In genomic region chr12:86233126-86233525, GRCh38 we compare ENCODE assay signal across 18 cellular contexts. TPM values are rescaled to one million over a fixed set of nuclear protein-coding genes. Genes with fewer than 3 reads are reported as not detected.
DNase-seq lines count a peak whose midpoint lies in the region; ATAC-seq and TF ChIP-seq lines count a peak whose summit lies in the region.
"Had no signal": no experiment of that assay in that cellular context is flagged by ENCODE, and none has a peak within 500 bp of the region (broad histone marks: within the 10 kb centered on the region; RNA-seq: fewer than 3 reads in every experiment).

No MANE protein-coding gene starts in this region.

- no peaks in the 10 kb centered on the region for H3K9me3 ChIP-seq in PC-3 (ENCODE audit: low read length)
- H3K9me3 ChIP-seq: Peyer's patch, testis had no signal

- H3K4me1 Mint-ChIP-seq in activated T-helper 1 cell treated with anti-CD3 and anti-CD28 coated beads, Interleukin-12 subunit alpha, Interleukin-12 subunit beta, Interleukin-2, Interleukin-4 antibody, amounts not matched to agents 30 ng/mL and 10 ng/mL and 1 ng/mL, durations not matched to agents 14 hours and 24 hours and 36 hours (ENCODE audit: low read depth), result no peaks in the 10 kb centered on the region
- no peaks in the 10 kb centered on the region for H3K4me1 Mint-ChIP-seq in stimulated activated naive CD8-positive, alpha-beta T cell treated with anti-CD3 and anti-CD28 coated beads, Interleukin-15, amount 100 ng/mL, for 72 hours
- H3K4me1 Mint-ChIP-seq: activated naive CD8-positive, alpha-beta T cell treated with anti-CD3 and anti-CD28 coated beads, Interleukin-2, amount 10 ng/mL, durations not matched to agents 7 days and 5 days had no signal

- ATAC-seq in PC-3 (no peak), HG02763 (IDR thresholded peaks at IDR 0.05; ENCODE audit: unreplicated experiment) (no peak)
- no peak for ATAC-seq in stimulated activated naive CD8-positive, alpha-beta T cell treated with anti-CD3 and anti-CD28 coated beads, Interleukin-15, amount 100 ng/mL, for 72 hours
- ATAC-seq: left colon had no signal

- no peaks in the 10 kb centered on the region for H3K79me2 ChIP-seq in PC-3 (ENCODE audit: low read length)

- no peak overlapping the region for H3K27ac Mint-ChIP-seq in activated T-helper 1 cell treated with anti-CD3 and anti-CD28 coated beads, Interleukin-12 subunit alpha, Interleukin-12 subunit beta, Interleukin-2, Interleukin-4 antibody, amounts not matched to agents 30 ng/mL and 10 ng/mL and 1 ng/mL, durations not matched to agents 14 hours and 24 hours and 36 hours
- no peak overlapping the region for H3K27ac Mint-ChIP-seq in stimulated activated naive CD8-positive, alpha-beta T cell treated with anti-CD3 and anti-CD28 coated beads, Interleukin-15, amount 100 ng/mL, for 72 hours
- H3K27ac Mint-ChIP-seq: activated naive CD8-positive, alpha-beta T cell treated with anti-CD3 and anti-CD28 coated beads, Interleukin-2, amount 10 ng/mL, durations not matched to agents 7 days and 5 days had no signal

- H3K4me1 ChIP-seq in PC-3 (ENCODE audit: insufficient read depth, low read length), result no peaks in the 10 kb centered on the region
- H3K4me1 ChIP-seq: Peyer's patch, testis had no signal

- H3K4me2 ChIP-seq in PC-3 (ENCODE audit: low read length), result no peak overlapping the region

- no peaks in the 10 kb centered on the region for H3K36me3 Mint-ChIP-seq in activated T-helper 1 cell treated with anti-CD3 and anti-CD28 coated beads, Interleukin-12 subunit alpha, Interleukin-12 subunit beta, Interleukin-2, Interleukin-4 antibody, amounts not matched to agents 30 ng/mL and 10 ng/mL and 1 ng/mL, durations not matched to agents 14 hours and 24 hours and 36 hours (ENCODE audit: low read depth)
- H3K36me3 Mint-ChIP-seq: activated naive CD8-positive, alpha-beta T cell treated with anti-CD3 and anti-CD28 coated beads, Interleukin-2, amount 10 ng/mL, durations not matched to agents 7 days and 5 days had no signal

- H3K4me3 ChIP-seq in PC-3 (ENCODE audit: low read length), result no peak overlapping the region
- H3K4me3 ChIP-seq: Peyer's patch, testis had no signal

- intact Hi-C loops in PC-3 (cut with micrococcal nuclease), result no loop called here
- intact Hi-C loops in activated T-helper 1 cell treated with anti-CD3 and anti-CD28 coated beads, Interleukin-12 subunit alpha, Interleukin-12 subunit beta, Interleukin-2, Interleukin-4 antibody, amounts not matched to agents 30 ng/mL and 10 ng/mL and 1 ng/mL, durations not matched to agents 14 hours and 24 hours and 36 hours (cut with micrococcal nuclease), result no loop called here

- H3K4me3 Mint-ChIP-seq in activated T-helper 1 cell treated with anti-CD3 and anti-CD28 coated beads, Interleukin-12 subunit alpha, Interleukin-12 subunit beta, Interleukin-2, Interleukin-4 antibody, amounts not matched to agents 30 ng/mL and 10 ng/mL and 1 ng/mL, durations not matched to agents 14 hours and 24 hours and 36 hours, result no peak overlapping the region
- no peak overlapping the region for H3K4me3 Mint-ChIP-seq in stimulated activated naive CD8-positive, alpha-beta T cell treated with anti-CD3 and anti-CD28 coated beads, Interleukin-15, amount 100 ng/mL, for 72 hours
- H3K4me3 Mint-ChIP-seq: activated naive CD8-positive, alpha-beta T cell treated with anti-CD3 and anti-CD28 coated beads, Interleukin-2, amount 10 ng/mL, durations not matched to agents 7 days and 5 days had no signal

- H3K36me3 ChIP-seq in PC-3 (ENCODE audit: low read depth, low read length), result no peaks in the 10 kb centered on the region
- H3K36me3 ChIP-seq: Peyer's patch had no signal

- no peaks in the 10 kb centered on the region for H3K27me3 Mint-ChIP-seq in activated T-helper 1 cell treated with anti-CD3 and anti-CD28 coated beads, Interleukin-12 subunit alpha, Interleukin-12 subunit beta, Interleukin-2, Interleukin-4 antibody, amounts not matched to agents 30 ng/mL and 10 ng/mL and 1 ng/mL, durations not matched to agents 14 hours and 24 hours and 36 hours (ENCODE audit: insufficient read depth)
- H3K27me3 Mint-ChIP-seq in stimulated activated naive CD8-positive, alpha-beta T cell treated with anti-CD3 and anti-CD28 coated beads, Interleukin-15, amount 100 ng/mL, for 72 hours, result no peaks in the 10 kb centered on the region
- H3K27me3 Mint-ChIP-seq: activated naive CD8-positive, alpha-beta T cell treated with anti-CD3 and anti-CD28 coated beads, Interleukin-2, amount 10 ng/mL, durations not matched to agents 7 days and 5 days had no signal

- H3K9me2 ChIP-seq in PC-3 (replicated peaks; ENCODE audit: low read length), result no peaks in the 10 kb centered on the region; the same call in 1 of the 2 replicates

- no TSS peak for BruUV-seq in PC-3 (replicated peaks; lab: Mats Ljungman, UMichigan)

- no peaks in the 10 kb centered on the region for H3K9me3 Mint-ChIP-seq in activated T-helper 1 cell treated with anti-CD3 and anti-CD28 coated beads, Interleukin-12 subunit alpha, Interleukin-12 subunit beta, Interleukin-2, Interleukin-4 antibody, amounts not matched to agents 30 ng/mL and 10 ng/mL and 1 ng/mL, durations not matched to agents 14 hours and 24 hours and 36 hours
- H3K9me3 Mint-ChIP-seq in stimulated activated naive CD8-positive, alpha-beta T cell treated with anti-CD3 and anti-CD28 coated beads, Interleukin-15, amount 100 ng/mL, for 72 hours, result no peaks in the 10 kb centered on the region
- H3K9me3 Mint-ChIP-seq: activated naive CD8-positive, alpha-beta T cell treated with anti-CD3 and anti-CD28 coated beads, Interleukin-2, amount 10 ng/mL, durations not matched to agents 7 days and 5 days had no signal

- H3F3A ChIP-seq in PC-3 (ENCODE audit: low read length, unreplicated experiment), result no peaks in the 10 kb centered on the region

- H3K27ac ChIP-seq in PC-3 (ENCODE audit: low read length), result no peak overlapping the region
- H3K27ac ChIP-seq: HL-60, Peyer's patch, testis had no signal

- POLR2A ChIA-PET in PC-3 (lab: Charles Lee; ENCODE audit: unreplicated experiment), result no interaction called here

- H2AFZ ChIP-seq in PC-3 (ENCODE audit: low read length), result no peak overlapping the region

- peak; percentile 65 for DNase-seq in DMS53 (lab: John Stamatoyannopoulos, UW)
- peak; percentile 35 to 94 (median 74) for DNase-seq in NCI-H1417 (lab: John Stamatoyannopoulos, UW)
- peak; percentile 22 for DNase-seq in PC-3
- DNase-seq in iPS-NIHi11 (ENCODE audit: low spot score), result peak; percentile 9
- DNase-seq in activated CD4-positive, alpha-beta T cell treated with anti-CD3 and anti-CD28 coated beads for 48 hours, result no peak
- no peak for DNase-seq in activated T-helper 1 cell treated with anti-CD3 and anti-CD28 coated beads, Interleukin-12 subunit alpha, Interleukin-12 subunit beta, Interleukin-2, Interleukin-4 antibody, amounts not matched to agents 30 ng/mL and 10 ng/mL and 1 ng/mL, durations not matched to agents 14 hours and 24 hours and 36 hours (ENCODE audit: low spot score)
- DNase-seq in stimulated activated naive CD8-positive, alpha-beta T cell treated with anti-CD3 and anti-CD28 coated beads, Interleukin-15, amount 100 ng/mL, for 72 hours, result no peak
- DNase-seq: activated naive CD8-positive, alpha-beta T cell treated with anti-CD3 and anti-CD28 coated beads, Interleukin-2, amount 10 ng/mL, durations not matched to agents 7 days and 5 days; cerebellar nuclear complex; DMS79 treated with DMSO at 0.1 percent for 48 hours; head of caudate nucleus; Karpas-422; left colon; Peyer's patch; SW 1271; testis had no signal

- no peak for TF ChIP-seq CTCF in PC-3 (conservative IDR thresholded peaks at IDR 0.05; ENCODE audit: low read depth, low read length)

- H3K9ac ChIP-seq in PC-3 (ENCODE audit: low read length), result no peak overlapping the region

- no peaks in the 10 kb centered on the region for H4K20me1 ChIP-seq in PC-3 (ENCODE audit: low read length)

- CTCF ChIA-PET in PC-3 (lab: Charles Lee), result no interaction called here

- H3K27me3 ChIP-seq in PC-3 (ENCODE audit: low read length), result no peaks in the 10 kb centered on the region
- H3K27me3 ChIP-seq: Peyer's patch, testis had no signal

RNA-seq across cellular contexts. Expression of gene MGAT4C, which starts 23.1 kb away (rescaled TPM):
- not detected in 2 replicates for total RNA-seq in PC-3 (2014; rRNA removed)
- total RNA-seq in activated T-helper 1 cell treated with anti-CD3 and anti-CD28 coated beads, Interleukin-12 subunit alpha, Interleukin-12 subunit beta, Interleukin-2, Interleukin-4 antibody, amounts not matched to agents 30 ng/mL and 10 ng/mL and 1 ng/mL, durations not matched to agents 14 hours and 24 hours and 36 hours, result under 0.01 TPM in 1 of 2 replicates, not detected in the other
- total RNA-seq: activated naive CD8-positive, alpha-beta T cell treated with anti-CD3 and anti-CD28 coated beads, Interleukin-2, amount 10 ng/mL, durations not matched to agents 7 days and 5 days had no signal

Comparison
In these comparisons a context has a peak if more than half of its experiments do, and no peak if none do; other contexts are left out.
1. DNase-seq: peak in DMS53 (single experiment), NCI-H1417 (3 of 3), PC-3 (single experiment) and iPS-NIHi11 (single experiment); none in activated CD4-positive, alpha-beta T cell treated with anti-CD3 and anti-CD28 coated beads for 48 hours (single experiment), activated T-helper 1 cell treated with anti-CD3 and anti-CD28 coated beads, Interleukin-12 subunit alpha, Interleukin-12 subunit beta, Interleukin-2, Interleukin-4 antibody, amounts not matched to agents 30 ng/mL and 10 ng/mL and 1 ng/mL, durations not matched to agents 14 hours and 24 hours and 36 hours (single experiment) and stimulated activated naive CD8-positive, alpha-beta T cell treated with anti-CD3 and anti-CD28 coated beads, Interleukin-15, amount 100 ng/mL, for 72 hours (0 of 2).